In the genomic region with DNA sequence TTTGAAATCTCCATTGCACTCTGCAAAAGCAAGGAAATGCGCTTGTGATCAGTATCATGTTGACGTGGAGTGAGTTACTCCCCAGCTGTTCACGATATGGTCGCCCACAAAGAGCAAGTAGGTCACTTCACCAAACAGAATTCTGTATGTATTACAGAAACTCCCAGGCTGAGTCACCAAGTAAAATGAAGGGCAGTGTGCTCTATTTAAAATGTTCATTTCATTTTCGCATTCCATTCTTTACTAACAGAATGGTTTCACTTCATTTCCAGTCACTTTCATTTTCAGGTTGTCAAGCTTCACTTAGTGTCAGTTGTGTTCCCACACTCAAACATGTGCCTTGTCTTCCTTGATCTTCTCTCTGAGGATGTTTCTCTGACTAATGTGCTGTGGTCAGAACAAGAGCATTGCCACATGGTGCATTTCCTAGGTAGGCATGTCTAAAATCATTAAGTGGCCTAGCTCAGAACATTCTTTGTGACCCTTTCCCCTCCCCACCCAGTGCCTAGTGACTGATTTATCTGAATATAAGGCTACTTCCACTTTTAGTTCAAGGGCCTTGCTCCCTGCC, we compare ENCODE assay signal across 8 cellular contexts.
DNase-seq lines count a peak whose midpoint lies in the region; ATAC-seq, FAIRE-seq and TF ChIP-seq lines count a peak whose summit lies in the region.

No MANE protein-coding gene starts in this region.

- H3K27me3 ChIP-seq in brain microvascular endothelial cell (replicated peaks) (no peaks in the 10 kb centered on the region), HepG2 (ENCODE audit: control insufficient read depth in 1 of 2, insufficient read depth in 2 of 2, low read length in 2 of 2) (no peaks in the 10 kb centered on the region)

- peaks cover 11% of the 10 kb centered on the region; the same call in 1 of the 2 replicates for H3K4me1 ChIP-seq in HepG2 (ENCODE audit: insufficient read depth, low read length)

- no peak for TF ChIP-seq POLR2A in HepG2 (IDR thresholded peaks at IDR 0.05; ENCODE audit: insufficient read depth in 1 of 2, low read depth in 2 of 2, low read length in 2 of 2)

- no peaks in the 10 kb centered on the region for H3K27me3 Mint-ChIP-seq in stimulated activated memory B cell treated with anti-CD40 and anti-IgM and Interleukin-4, amounts not matched to agents 10 μg/mL and 1 μg/mL and 100 μg/mL, for 72 hours

- no peaks in the 10 kb centered on the region for H3K79me2 ChIP-seq in HepG2 (ENCODE audit: insufficient read depth, low read length)

- no peak for TF ChIP-seq RAD21 in HepG2 (CRISPR knock-in tag; IDR thresholded peaks at IDR 0.05)

- no peaks in the 10 kb centered on the region for H3K9me3 Mint-ChIP-seq in stimulated activated memory B cell treated with anti-CD40 and anti-IgM and Interleukin-4, amounts not matched to agents 10 μg/mL and 1 μg/mL and 100 μg/mL, for 72 hours

- H3K9me3 ChIP-seq in HepG2 (ENCODE audit: low read length): no peaks in the 10 kb centered on the region

- no TSS peak for BruUV-seq in HepG2 (replicated peaks; lab: Mats Ljungman, UMichigan)

- TF ChIP-seq CTCF in brain microvascular endothelial cell (IDR thresholded peaks at IDR 0.05; ENCODE audit: low read depth, low read length, missing control alignments) (no peak), HepG2 (CRISPR knock-in tag; IDR thresholded peaks at IDR 0.05) (no peak), D721Med (IDR thresholded peaks at IDR 0.05; ENCODE audit: insufficient read depth, missing control alignments) (no peak)

- H3K4me3 ChIP-seq in brain microvascular endothelial cell (ENCODE audit: low read depth, low read length) (peak overlapping the region; percentile 2), HepG2 (replicated peaks in 1 of 3; ENCODE audit: insufficient read depth in 1 of 3, low read depth in 2 of 3, low read length in 3 of 3) (no peak overlapping the region)

- H3K4me3 Mint-ChIP-seq in stimulated activated memory B cell treated with anti-CD40 and anti-IgM and Interleukin-4, amounts not matched to agents 10 μg/mL and 1 μg/mL and 100 μg/mL, for 72 hours: peak overlapping the region; percentile 54

- no peak overlapping the region for H3K4me2 ChIP-seq in HepG2 (ENCODE audit: low read depth, low read length)

- H3K36me3 Mint-ChIP-seq in stimulated activated memory B cell treated with anti-CD40 and anti-IgM and Interleukin-4, amounts not matched to agents 10 μg/mL and 1 μg/mL and 100 μg/mL, for 72 hours: no peaks in the 10 kb centered on the region

- no peaks in the 10 kb centered on the region for H3K36me3 ChIP-seq in brain microvascular endothelial cell (replicated peaks)
- no peaks in the 10 kb centered on the region for H3K36me3 ChIP-seq in HepG2 (replicated peaks in 1 of 2; ENCODE audit: control insufficient read depth in 1 of 2, insufficient read depth in 2 of 2, low read length in 2 of 2)

- FAIRE-seq in HepG2 (lab: Jason Lieb, UNC) (no peak), D721Med (lab: Jason Lieb, UNC) (no peak)

- peaks cover 39% of the 10 kb centered on the region for H3K4me1 Mint-ChIP-seq in stimulated activated memory B cell treated with anti-CD40 and anti-IgM and Interleukin-4, amounts not matched to agents 10 μg/mL and 1 μg/mL and 100 μg/mL, for 72 hours

- ATAC-seq in GM18867 (IDR thresholded peaks at IDR 0.05; ENCODE audit: unreplicated experiment): peak; percentile 91
- peak; percentile 94 for ATAC-seq in HG03064 (IDR thresholded peaks at IDR 0.05; ENCODE audit: low read depth, unreplicated experiment)
- ATAC-seq in HepG2: no peak
- ATAC-seq in stimulated activated memory B cell treated with anti-CD40 and anti-IgM and Interleukin-4, amounts not matched to agents 10 μg/mL and 1 μg/mL and 100 μg/mL, for 72 hours: peak; percentile 96

- H2AFZ ChIP-seq in HepG2 (ENCODE audit: low read length): no peak overlapping the region

- TF ChIP-seq EP300 in HepG2 (IDR thresholded peaks at IDR 0.05; ENCODE audit: low read depth in 2 of 2, low read length in 2 of 2): no peak
- TF ChIP-seq EP300 in HepG2 (CRISPR knock-in tag; IDR thresholded peaks at IDR 0.05; ENCODE audit: borderline replicate concordance): no peak

- CTCF ChIA-PET in HepG2 (lab: Yijun Ruan, JAX; ENCODE audit: low intra/inter-chr PET ratio, low total read pairs): no interaction called here

- intact Hi-C loops in HepG2 (cut with micrococcal nuclease; ENCODE audit: unreplicated experiment): no loop called here

- no peaks in the 10 kb centered on the region for H4K20me1 ChIP-seq in HepG2 (ENCODE audit: insufficient read depth, low read length)

- DNase-seq in A172 (ENCODE audit: low spot score) (peak; percentile 86), SIG-M5 treated with dmso at 0.1 percent for 504 hours (lab: John Stamatoyannopoulos, UW; ENCODE audit: unreplicated experiment) (peak; percentile 85), brain microvascular endothelial cell (peak; percentile 94), HepG2 (ENCODE audit: low spot score) (peak; percentile 39), D721Med (ENCODE audit: insufficient read length, low spot score) (no peak)

- peak overlapping the region; percentile 72 for H3K27ac Mint-ChIP-seq in stimulated activated memory B cell treated with anti-CD40 and anti-IgM and Interleukin-4, amounts not matched to agents 10 μg/mL and 1 μg/mL and 100 μg/mL, for 72 hours

- in situ Hi-C loops in brain microvascular endothelial cell (cut with HindIII; ENCODE audit: low pct_ligation_motif_present, low sequenced_read_pairs) (no loop called here), HepG2 (cut with HindIII; ENCODE audit: extremely low pct_ligation_motif_present, low pct_unique_long_range_greater_than_20kb) (no loop called here)

- POLR2A ChIA-PET in HepG2 (lab: Yijun Ruan, JAX): no interaction called here

- peak overlapping the region; percentile 97 for H3K27ac ChIP-seq in brain microvascular endothelial cell
- H3K27ac ChIP-seq in HepG2 (ENCODE audit: extremely low read length, insufficient read depth, low read length): no peak overlapping the region

- WGBS in HepG2 (ENCODE audit: low lambda C conversion rate): 84% methylated on average over 5 of the region's 5 CpGs

- H3K9ac ChIP-seq in HepG2 (ENCODE audit: insufficient read depth, low read depth, low read length): no peak overlapping the region

TF ChIP-seq in HepG2, 621 proteins besides CTCF, POLR2A, EP300 and RAD21:
- TF ChIP-seq, protein P1, sequence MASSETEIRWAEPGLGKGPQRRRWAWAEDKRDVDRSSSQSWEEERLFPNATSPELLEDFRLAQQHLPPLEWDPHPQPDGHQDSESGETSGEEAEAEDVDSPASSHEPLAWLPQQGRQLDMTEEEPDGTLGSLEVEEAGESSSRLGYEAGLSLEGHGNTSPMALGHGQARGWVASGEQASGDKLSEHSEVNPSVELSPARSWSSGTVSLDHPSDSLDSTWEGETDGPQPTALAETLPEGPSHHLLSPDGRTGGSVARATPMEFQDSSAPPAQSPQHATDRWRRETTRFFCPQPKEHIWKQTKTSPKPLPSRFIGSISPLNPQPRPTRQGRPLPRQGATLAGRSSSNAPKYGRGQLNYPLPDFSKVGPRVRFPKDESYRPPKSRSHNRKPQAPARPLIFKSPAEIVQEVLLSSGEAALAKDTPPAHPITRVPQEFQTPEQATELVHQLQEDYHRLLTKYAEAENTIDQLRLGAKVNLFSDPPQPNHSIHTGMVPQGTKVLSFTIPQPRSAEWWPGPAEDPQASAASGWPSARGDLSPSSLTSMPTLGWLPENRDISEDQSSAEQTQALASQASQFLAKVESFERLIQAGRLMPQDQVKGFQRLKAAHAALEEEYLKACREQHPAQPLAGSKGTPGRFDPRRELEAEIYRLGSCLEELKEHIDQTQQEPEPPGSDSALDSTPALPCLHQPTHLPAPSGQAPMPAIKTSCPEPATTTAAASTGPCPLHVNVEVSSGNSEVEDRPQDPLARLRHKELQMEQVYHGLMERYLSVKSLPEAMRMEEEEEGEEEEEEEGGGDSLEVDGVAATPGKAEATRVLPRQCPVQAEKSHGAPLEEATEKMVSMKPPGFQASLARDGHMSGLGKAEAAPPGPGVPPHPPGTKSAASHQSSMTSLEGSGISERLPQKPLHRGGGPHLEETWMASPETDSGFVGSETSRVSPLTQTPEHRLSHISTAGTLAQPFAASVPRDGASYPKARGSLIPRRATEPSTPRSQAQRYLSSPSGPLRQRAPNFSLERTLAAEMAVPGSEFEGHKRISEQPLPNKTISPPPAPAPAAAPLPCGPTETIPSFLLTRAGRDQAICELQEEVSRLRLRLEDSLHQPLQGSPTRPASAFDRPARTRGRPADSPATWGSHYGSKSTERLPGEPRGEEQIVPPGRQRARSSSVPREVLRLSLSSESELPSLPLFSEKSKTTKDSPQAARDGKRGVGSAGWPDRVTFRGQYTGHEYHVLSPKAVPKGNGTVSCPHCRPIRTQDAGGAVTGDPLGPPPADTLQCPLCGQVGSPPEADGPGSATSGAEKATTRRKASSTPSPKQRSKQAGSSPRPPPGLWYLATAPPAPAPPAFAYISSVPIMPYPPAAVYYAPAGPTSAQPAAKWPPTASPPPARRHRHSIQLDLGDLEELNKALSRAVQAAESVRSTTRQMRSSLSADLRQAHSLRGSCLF (CRISPR knock-in tag; IDR thresholded peaks at IDR 0.05; ENCODE audit: borderline replicate concordance): no peak
TF ChIP-seq in HepG2: peak in this region for 0.
